ENCODE assay signal across 9 cellular contexts in genomic region chr18:41745166-41746049, GRCh38.
DNase-seq lines count a peak whose midpoint lies in the region; ATAC-seq and TF ChIP-seq lines count a peak whose summit lies in the region.
"Had no signal": no experiment of that assay in that cellular context is flagged by ENCODE, and none has a peak within 500 bp of the region (broad histone marks: within the 10 kb centered on the region; RNA-seq: fewer than 3 reads in every experiment).

No MANE protein-coding gene starts in this region.

- no peak overlapping the region for H3K9ac ChIP-seq in neuronal stem cell (ENCODE audit: low read depth, low read length, poor library complexity)

- peak; percentile 90 for TF ChIP-seq CTCF in RWPE2 (IDR thresholded peaks at IDR 0.05; ENCODE audit: poor library complexity, severe bottlenecking)
- TF ChIP-seq CTCF in spleen (IDR thresholded peaks at IDR 0.05 in 8 of 11, conservative IDR thresholded peaks at IDR 0.05 in 3 of 11): peak in 5 of 11 experiments; percentile 9 to 39 (median 15)

- H3K36me3 ChIP-seq in RWPE2 (ENCODE audit: low read depth) (no peaks in the 10 kb centered on the region), neuronal stem cell (replicated peaks in 1 of 2; ENCODE audit: control insufficient read depth in 2 of 2, insufficient read depth in 2 of 2, low read length in 2 of 2) (no peaks in the 10 kb centered on the region), spleen (no peaks in the 10 kb centered on the region)

- H3K4me1 ChIP-seq in RWPE2 (ENCODE audit: insufficient read depth, poor library complexity, severe bottlenecking) (no peaks in the 10 kb centered on the region), neuronal stem cell (ENCODE audit: control insufficient read depth in 2 of 2, insufficient read depth in 1 of 2, low read depth in 1 of 2, low read length in 2 of 2) (peaks cover 2 to 10% of the 10 kb centered on the region in 2 donors), spleen (no peaks in the 10 kb centered on the region)

- no peak overlapping the region for H4K8ac ChIP-seq in neuronal stem cell (ENCODE audit: low read depth, low read length)

- no peak overlapping the region for H3K18ac ChIP-seq in neuronal stem cell (ENCODE audit: low read length)

- H2BK5ac ChIP-seq in neuronal stem cell (ENCODE audit: low read length): no peak overlapping the region

- H3K4ac ChIP-seq in neuronal stem cell (ENCODE audit: low read length): no peak overlapping the region

- intact Hi-C loops in spleen (cut with DNase I; ENCODE audit: low total_unique reads): no loop called here

- H3K27ac ChIP-seq in RWPE2 (ENCODE audit: poor library complexity, severe bottlenecking) (no peak overlapping the region), neuronal stem cell (replicated peaks; ENCODE audit: low read length) (peak overlapping the region; percentile 68), spleen (no peak overlapping the region)

- H2AK5ac ChIP-seq in neuronal stem cell (ENCODE audit: low read depth, low read length): no peak overlapping the region

- no peak overlapping the region for H4K91ac ChIP-seq in neuronal stem cell (ENCODE audit: low read depth, low read length, poor library complexity)

- no peak overlapping the region for H2BK12ac ChIP-seq in neuronal stem cell (ENCODE audit: low read length)

- WGBS in neuronal stem cell (ENCODE audit: extremely low coverage in 2 of 2, insufficient read length in 2 of 2, insufficient replicate concordance in 1 of 2), 2 donors: no CpG with 5 or more reads among the region's 5 CpGs
- WGBS in spleen, 5 donors: 35 to 40% (median 39%) methylated on average over 5 of the region's 5 CpGs

- H2BK15ac ChIP-seq in neuronal stem cell (ENCODE audit: low read length): no peak overlapping the region

- no peak overlapping the region for H3K4me2 ChIP-seq in neuronal stem cell (ENCODE audit: insufficient read depth, low read length, poor library complexity, severe bottlenecking)

- DNase-seq in EH (ENCODE audit: low read depth): peak; percentile 38
- DNase-seq in NCI-H1048 (lab: John Stamatoyannopoulos, UW): peak; percentile 5
- peak; percentile 47 for DNase-seq in RWPE2 (ENCODE audit: low spot score)
- peak; percentile 23 to 46 for DNase-seq in erythroblast (lab: John Stamatoyannopoulos, UW)
- peak; percentile 64 for DNase-seq in neuronal stem cell (ENCODE audit: low spot score)
- no peak for DNase-seq in epidermal melanocyte (ENCODE audit: insufficient read length, low spot score)
- no peak for DNase-seq in spleen
- DNase-seq: activated B cell treated with CpG ODN at 0.5 μM for 24 hours had no signal

- H3K27me3 ChIP-seq in RWPE2 (ENCODE audit: insufficient read depth, poor library complexity, severe bottlenecking) (no peaks in the 10 kb centered on the region), neuronal stem cell (ENCODE audit: control insufficient read depth in 3 of 3, insufficient read depth in 3 of 3, low read depth in 1 of 3, low read length in 3 of 3) (no peaks in the 10 kb centered on the region), spleen (replicated peaks in 1 of 7) (peaks cover 0 to 8% (median 0%) of the 10 kb centered on the region in 7 donors)

- H2AFZ ChIP-seq in neuronal stem cell (ENCODE audit: low read length): peak overlapping the region; percentile 81

- no peak overlapping the region for H3K14ac ChIP-seq in neuronal stem cell (ENCODE audit: low read length)

- H3K9me3 ChIP-seq in RWPE2 (ENCODE audit: severe bottlenecking) (no peaks in the 10 kb centered on the region), neuronal stem cell (replicated peaks in 1 of 2; ENCODE audit: control insufficient read depth in 2 of 2, insufficient read depth in 1 of 2, low read depth in 1 of 2, low read length in 2 of 2) (no peaks in the 10 kb centered on the region), spleen (no peaks in the 10 kb centered on the region)

- H2BK120ac ChIP-seq in neuronal stem cell (ENCODE audit: low read depth, low read length): no peak overlapping the region

- no peak overlapping the region for H3K23ac ChIP-seq in neuronal stem cell (ENCODE audit: low read depth, low read length, poor library complexity)

- H3K79me1 ChIP-seq in neuronal stem cell (ENCODE audit: low read depth, low read length): no peaks in the 10 kb centered on the region

- no peak for TF ChIP-seq POLR2A in erythroblast (IDR thresholded peaks at IDR 0.05; ENCODE audit: low read length)
- no peak for TF ChIP-seq POLR2A in spleen (IDR thresholded peaks at IDR 0.05)

- ATAC-seq in GM21825 (IDR thresholded peaks at IDR 0.05; ENCODE audit: unreplicated experiment) (peak; percentile 55), RWPE2 (ENCODE audit: low read depth) (peak; percentile 96)

- H3K4me3 ChIP-seq in RWPE2 (ENCODE audit: severe bottlenecking): no peak overlapping the region
- peak overlapping the region in 1 of 2 donors; percentile 30 for H3K4me3 ChIP-seq in neuronal stem cell (ENCODE audit: low read length in 2 of 2)
- no peak overlapping the region for H3K4me3 ChIP-seq in spleen

Comparison
In these comparisons a context has a peak if more than half of its experiments do, and no peak if none do; other contexts are left out.
1. DNase-seq: peak in EH (single experiment), NCI-H1048 (single experiment), RWPE2 (single experiment), erythroblast (2 of 2) and neuronal stem cell (single experiment); none in epidermal melanocyte (single experiment) and spleen (single experiment).